24 cellular contexts compared by ENCODE assay signal in genomic region chr22:32795214-32795596, GRCh38. TPM values are rescaled to one million over a fixed set of nuclear protein-coding genes. Genes with fewer than 3 reads are reported as not detected.
"Had no signal": no experiment of that assay in that cellular context is flagged by ENCODE, and none has a peak within 500 bp of the region (broad histone marks: within the 10 kb centered on the region; RNA-seq: fewer than 3 reads in every experiment).

No MANE protein-coding gene starts in this region.

- H3K4me1 ChIP-seq: parathyroid adenoma had no signal

- H3K27me3 ChIP-seq: stomach, testis, upper lobe of right lung had no signal

- H3K36me3 ChIP-seq: stomach, upper lobe of right lung had no signal

- H3K9ac ChIP-seq: parathyroid adenoma had no signal

- H3K4me3 Mint-ChIP-seq: activated B cell treated with CpG ODN at 0.5 μM for 24 hours; activated CD4-positive, alpha-beta T cell treated with anti-CD3 and anti-CD28 coated beads for 36 hours; activated naive CD8-positive, alpha-beta T cell; activated T-cell treated with anti-CD3 and anti-CD28 coated beads, Interleukin-2, amount 50 U/mL, for 24 hours; activated T-helper 17 cell treated with anti-CD3 and anti-CD28 coated beads, Interleukin-2, amount 50 U/mL, for 72 hours; natural killer cell; stimulated activated memory B cell treated with anti-CD40 and anti-IgM and Interleukin-4, amounts not matched to agents 10 μg/mL and 1 μg/mL and 100 μg/mL, for 72 hours; T-helper 17 cell had no signal

- H3K4me1 Mint-ChIP-seq: activated B cell treated with CpG ODN at 0.5 μM for 24 hours; activated CD4-positive, alpha-beta T cell treated with anti-CD3 and anti-CD28 coated beads for 36 hours; activated T-helper 17 cell treated with anti-CD3 and anti-CD28 coated beads, Interleukin-2, amount 50 U/mL, for 72 hours; stimulated activated memory B cell treated with anti-CD40 and anti-IgM and Interleukin-4, amounts not matched to agents 10 μg/mL and 1 μg/mL and 100 μg/mL, for 72 hours had no signal

- H3K4me3 ChIP-seq: lung, stomach, testis, upper lobe of right lung had no signal

- H3K36me3 Mint-ChIP-seq: activated naive CD8-positive, alpha-beta T cell; natural killer cell; stimulated activated memory B cell treated with anti-CD40 and anti-IgM and Interleukin-4, amounts not matched to agents 10 μg/mL and 1 μg/mL and 100 μg/mL, for 72 hours had no signal

- DNase-seq: activated B cell treated with CpG ODN at 0.5 μM for 24 hours; activated CD4-positive, alpha-beta T cell treated with anti-CD3 and anti-CD28 coated beads for 36 hours; activated CD4-positive, alpha-beta T cell treated with anti-CD3 and anti-CD28 coated beads, Interleukin-2, amount 50 U/mL, for 4 hours; activated CD8-positive, alpha-beta memory T cell treated with anti-CD3 and anti-CD28 coated beads for 24 hours; activated CD8-positive, alpha-beta memory T cell treated with anti-CD3 and anti-CD28 coated beads, Interleukin-2, amount 50 U/mL, for 4 hours; activated naive CD4-positive, alpha-beta T cell; activated T-cell treated with anti-CD3 and anti-CD28 coated beads, Interleukin-2, amount 50 U/mL, for 24 hours; effector CD4-positive, alpha-beta T cell; erythroblast; natural killer cell; right cardiac atrium; stimulated activated CD4-positive, alpha-beta T cell treated with anti-CD3 and anti-CD28 coated beads, Interleukin-1b, Interleukin-23, amount 100 ng/mL, for 48 hours; stomach; SW 1271; T-helper 17 cell; upper lobe of right lung had no signal

- H3K27ac ChIP-seq: parathyroid adenoma, stomach, testis, upper lobe of right lung had no signal

- H3K9me3 ChIP-seq: stomach, testis, upper lobe of right lung had no signal

- FAIRE-seq: endometrium, keratinocyte had no signal

- H3K27ac Mint-ChIP-seq: activated B cell treated with CpG ODN at 0.5 μM for 24 hours; activated CD4-positive, alpha-beta T cell treated with anti-CD3 and anti-CD28 coated beads for 36 hours; activated naive CD8-positive, alpha-beta T cell; activated T-cell treated with anti-CD3 and anti-CD28 coated beads, Interleukin-2, amount 50 U/mL, for 24 hours; activated T-helper 17 cell treated with anti-CD3 and anti-CD28 coated beads, Interleukin-2, amount 50 U/mL, for 72 hours; natural killer cell; stimulated activated memory B cell treated with anti-CD40 and anti-IgM and Interleukin-4, amounts not matched to agents 10 μg/mL and 1 μg/mL and 100 μg/mL, for 72 hours; T-helper 17 cell had no signal

- H3K79me2 ChIP-seq: parathyroid adenoma had no signal

- H3K9me3 Mint-ChIP-seq: activated B cell treated with CpG ODN at 0.5 μM for 24 hours; activated T-cell treated with anti-CD3 and anti-CD28 coated beads, Interleukin-2, amount 50 U/mL, for 24 hours; activated T-helper 17 cell treated with anti-CD3 and anti-CD28 coated beads, Interleukin-2, amount 50 U/mL, for 72 hours; natural killer cell; stimulated activated memory B cell treated with anti-CD40 and anti-IgM and Interleukin-4, amounts not matched to agents 10 μg/mL and 1 μg/mL and 100 μg/mL, for 72 hours had no signal

RNA-seq across cellular contexts. Expression of gene TIMP3, which starts 6.3 kb away (rescaled TPM):
- total RNA-seq: activated B cell treated with CpG ODN at 0.5 μM for 24 hours; activated CD4-positive, alpha-beta T cell treated with anti-CD3 and anti-CD28 coated beads for 36 hours; activated T-helper 17 cell treated with anti-CD3 and anti-CD28 coated beads, Interleukin-2, amount 50 U/mL, for 72 hours had no signal
